Comparison of ENCODE assay signal across 14 cellular contexts in genomic region chr16:14510939-14511797, GRCh38.
DNase-seq lines count a peak whose midpoint lies in the region; ATAC-seq, FAIRE-seq and TF ChIP-seq lines count a peak whose summit lies in the region.
"Had no signal": no experiment of that assay in that cellular context is flagged by ENCODE, and none has a peak within 500 bp of the region (broad histone marks: within the 10 kb centered on the region; RNA-seq: fewer than 3 reads in every experiment).

No MANE protein-coding gene starts in this region.

- intact Hi-C loops in left colon (cut with DNase I, micrococcal nuclease), result no loop called here

- H3K79me1 ChIP-seq in H9 (ENCODE audit: insufficient read depth, low read depth, low read length, poor library complexity, severe bottlenecking), result no peaks in the 10 kb centered on the region

- H3K23ac ChIP-seq in H9 (ENCODE audit: insufficient read length, low read depth, low read length), result no peak overlapping the region

- H3K4me1 ChIP-seq in H9 (ENCODE audit: insufficient read depth, low read length) (peaks cover 7% of the 10 kb centered on the region), astrocyte (ENCODE audit: insufficient read depth, low read length) (peaks cover 29% of the 10 kb centered on the region)

- H3K36me3 ChIP-seq in astrocyte (ENCODE audit: insufficient read depth, low read length) (no peaks in the 10 kb centered on the region), kidney epithelial cell (ENCODE audit: control insufficient read depth, insufficient read depth, low read length) (no peaks in the 10 kb centered on the region)
- H3K36me3 ChIP-seq: suprapubic skin had no signal

- H2BK5ac ChIP-seq in H9 (ENCODE audit: insufficient read length, low read length), result no peak overlapping the region

- TF ChIP-seq CTCF in H9 (conservative IDR thresholded peaks at IDR 0.05) (no peak), astrocyte (IDR thresholded peaks at IDR 0.05; ENCODE audit: insufficient read depth, low read depth, low read length) (no peak), kidney epithelial cell (IDR thresholded peaks at IDR 0.05; ENCODE audit: insufficient read depth, low read length, poor library complexity, severe bottlenecking) (no peak)

- H3K4ac ChIP-seq in H9 (ENCODE audit: low read depth, low read length), result no peak overlapping the region

- no peak overlapping the region for H3K14ac ChIP-seq in H9 (ENCODE audit: insufficient read depth, low read length)

- no peak overlapping the region for H3K56ac ChIP-seq in H9 (ENCODE audit: insufficient read length, low read depth, low read length)

- H2AK5ac ChIP-seq in H9 (ENCODE audit: insufficient read length, low read length), result no peak overlapping the region

- H3K9me3 ChIP-seq in H9 (ENCODE audit: control insufficient read depth, low read depth, low read length) (no peaks in the 10 kb centered on the region), astrocyte (ENCODE audit: insufficient read depth, low read depth, low read length) (no peaks in the 10 kb centered on the region)
- H3K9me3 ChIP-seq: suprapubic skin had no signal

- H2BK15ac ChIP-seq in H9 (ENCODE audit: low read depth, low read length), result no peak overlapping the region

- peak overlapping the region in 2 of 3 experiments; percentile 42 to 85; a peak in 2 of 7 replicates for H3K27ac Mint-ChIP-seq in H9
- H3K27ac Mint-ChIP-seq in astrocyte (ENCODE audit: unreplicated experiment), result peak overlapping the region; percentile 97
- H3K27ac Mint-ChIP-seq: activated T-helper 2 cell treated with anti-CD3 and anti-CD28 coated beads, Interferon-gamma antibody, Interleukin-2, Interleukin-4, amounts not matched to agents 10 μg/mL and 5 μg/mL and 100 μg/mL, durations not matched to agents 14 hours and 24 hours and 36 hours had no signal

- H3K27ac ChIP-seq in H9 (ENCODE audit: insufficient read length, low read depth, low read length) (no peak overlapping the region), astrocyte (ENCODE audit: low read depth, low read length) (peak overlapping the region; percentile 79)
- H3K27ac ChIP-seq: suprapubic skin had no signal

- no peaks in the 10 kb centered on the region for H4K20me1 ChIP-seq in H9 (ENCODE audit: control insufficient read depth, insufficient read depth, insufficient read length)
- H4K20me1 ChIP-seq in astrocyte (ENCODE audit: insufficient read depth, low read length), result no peaks in the 10 kb centered on the region

- no peak overlapping the region for H3K4me3 ChIP-seq in astrocyte (ENCODE audit: insufficient read depth, low read depth, low read length)
- H3K4me3 ChIP-seq in kidney epithelial cell (ENCODE audit: low read depth, low read length), result no peak overlapping the region
- H3K4me3 ChIP-seq: suprapubic skin had no signal

- H3T11ph ChIP-seq in H9 (ENCODE audit: low read length), result no peak overlapping the region

- H3K27me3 ChIP-seq in H9 (ENCODE audit: insufficient read depth, low read length) (no peaks in the 10 kb centered on the region), astrocyte (ENCODE audit: insufficient read depth, low read length) (no peaks in the 10 kb centered on the region), kidney epithelial cell (ENCODE audit: control insufficient read depth, insufficient read depth, low read length) (no peaks in the 10 kb centered on the region)
- H3K27me3 ChIP-seq: suprapubic skin had no signal

- no peak overlapping the region for H2BK12ac ChIP-seq in H9 (ENCODE audit: insufficient read length, low read depth, low read length)

- no peak overlapping the region for H4K91ac ChIP-seq in H9 (ENCODE audit: insufficient read length, low read depth, low read length)

- H4K5ac ChIP-seq in H9 (ENCODE audit: insufficient read length, low read depth, low read length), result no peak overlapping the region

- H3K79me2 ChIP-seq in H9 (ENCODE audit: insufficient read depth, low read length), result no peaks in the 10 kb centered on the region
- peaks cover 2% of the 10 kb centered on the region for H3K79me2 ChIP-seq in astrocyte (ENCODE audit: insufficient read depth, low read length)

- H3K9ac ChIP-seq in H9 (ENCODE audit: extremely low read depth, insufficient read length, low read length) (no peak overlapping the region), astrocyte (ENCODE audit: low read length) (peak overlapping the region; percentile 48)

- H4K8ac ChIP-seq in H9 (replicated peaks; ENCODE audit: insufficient read length, low read depth, low read length), result no peak overlapping the region

- DNase-seq in A172 (ENCODE audit: low spot score) (peak; percentile 95), H9 (no peak), astrocyte (ENCODE audit: low read depth) (peak; percentile 97), kidney epithelial cell (ENCODE audit: low read depth) (peak; percentile 71), Kasumi-1 (lab: John Stamatoyannopoulos, UW) (no peak), left colon (no peak)
- DNase-seq: cortex of kidney, naive B cell, NCI-H1930 had no signal

- H2BK120ac ChIP-seq in H9 (ENCODE audit: low read depth, low read length, poor library complexity, severe bottlenecking), result no peak overlapping the region

- no peak overlapping the region for H2BK20ac ChIP-seq in H9 (ENCODE audit: low read depth, low read length, poor library complexity, severe bottlenecking)

- H3K9me3 Mint-ChIP-seq in H9, result no peaks in the 10 kb centered on the region
- no peaks in the 10 kb centered on the region for H3K9me3 Mint-ChIP-seq in astrocyte (ENCODE audit: unreplicated experiment)
- H3K9me3 Mint-ChIP-seq: activated T-helper 2 cell treated with anti-CD3 and anti-CD28 coated beads, Interferon-gamma antibody, Interleukin-2, Interleukin-4, amounts not matched to agents 10 μg/mL and 5 μg/mL and 100 μg/mL, durations not matched to agents 14 hours and 24 hours and 36 hours; naive B cell had no signal

- H3K36me3 Mint-ChIP-seq in H9 (ENCODE audit: insufficient read depth in 1 of 3, low read depth in 3 of 3) (peaks cover 0 to 2% (median 2%) of the 10 kb centered on the region in 3 experiments; a peak in 2 of 7 replicates), astrocyte (ENCODE audit: low read depth, unreplicated experiment) (peaks cover 2% of the 10 kb centered on the region)

- no peaks in the 10 kb centered on the region for H3K23me2 ChIP-seq in H9 (ENCODE audit: insufficient read length, low read depth, low read length, poor library complexity, severe bottlenecking)

- no peak overlapping the region for H3K18ac ChIP-seq in H9 (ENCODE audit: insufficient read length, low read depth, low read length)

- FAIRE-seq in astrocyte (lab: Jason Lieb, UNC), result peak; percentile 66

- ATAC-seq in GM18517 (IDR thresholded peaks at IDR 0.05; ENCODE audit: unreplicated experiment), result no peak
- ATAC-seq in HG03025 (IDR thresholded peaks at IDR 0.05; ENCODE audit: low FRiP score, unreplicated experiment), result no peak
- ATAC-seq in left colon, result no peak
- ATAC-seq: activated CD4-positive, CD25-positive, alpha-beta regulatory T cell treated with anti-CD3 and anti-CD28 coated beads, Interleukin-2, amount 50 U/mL, for 24 hours had no signal

- H3K27me3 Mint-ChIP-seq in H9 (ENCODE audit: low read depth), result no peaks in the 10 kb centered on the region
- H3K27me3 Mint-ChIP-seq in astrocyte (ENCODE audit: low read depth, unreplicated experiment), result no peaks in the 10 kb centered on the region
- H3K27me3 Mint-ChIP-seq: naive B cell had no signal

- H3K4me3 Mint-ChIP-seq in H9 (no peak overlapping the region), astrocyte (ENCODE audit: unreplicated experiment) (peak overlapping the region; percentile 74)
- H3K4me3 Mint-ChIP-seq: naive B cell had no signal

- H3K4me2 ChIP-seq in H9 (ENCODE audit: insufficient read depth, insufficient read length, low read length) (no peak overlapping the region), astrocyte (ENCODE audit: low read length) (peak overlapping the region; percentile 56)

- H2AFZ ChIP-seq in H9 (ENCODE audit: low read length), result no peak overlapping the region
- H2AFZ ChIP-seq in astrocyte (ENCODE audit: low read depth, low read length), result no peak overlapping the region

- no CpG with 5 or more reads among the region's 6 CpGs for whole genome bisulfite sequencing in H9 (ENCODE audit: extremely low coverage, insufficient read length, low lambda C conversion rate)

- H3K4me1 Mint-ChIP-seq in H9 (peaks cover 24 to 25% of the 10 kb centered on the region in 2 experiments), astrocyte (ENCODE audit: low read depth, unreplicated experiment) (peaks cover 34% of the 10 kb centered on the region)

Comparison
In these comparisons a context has a peak if more than half of its experiments do, and no peak if none do; other contexts are left out.
1. DNase-seq: peak in A172 (single experiment), astrocyte (single experiment) and kidney epithelial cell (single experiment); none in H9 (single experiment), Kasumi-1 (0 of 2) and left colon (0 of 2).